In the genomic region with DNA sequence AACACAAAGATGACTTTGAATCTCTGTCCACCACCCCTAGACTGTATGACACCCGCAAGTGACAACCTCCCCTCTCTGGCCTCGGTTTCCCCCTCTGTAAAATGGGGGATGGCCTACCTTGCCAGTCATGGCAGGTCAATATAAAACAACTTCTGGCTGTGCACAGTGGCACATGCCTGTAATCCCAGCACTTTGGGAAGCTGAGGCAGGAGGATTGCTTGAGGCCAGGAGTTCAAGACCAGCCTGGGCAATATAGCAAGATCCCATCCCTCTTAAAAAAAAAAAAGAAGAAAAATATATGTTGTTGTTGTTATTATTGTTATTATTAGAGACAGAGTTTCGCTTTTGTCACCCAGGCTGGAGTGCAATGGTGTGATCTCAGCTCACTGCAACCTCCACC, we compare ENCODE assay signal across 16 cellular contexts. TPM values are rescaled to one million over a fixed set of nuclear protein-coding genes. Genes with fewer than 3 reads are reported as not detected.
DNase-seq lines count a peak whose midpoint lies in the region; ATAC-seq and TF ChIP-seq lines count a peak whose summit lies in the region.
"Not testable (repeated sequence)": the region's sequence is repeated elsewhere in the genome, so short reads cannot be mapped to it uniquely, and the experiment has no call there.
"Had no signal": no experiment of that assay in that cellular context is flagged by ENCODE, and none has a peak within 500 bp of the region (broad histone marks: within the 10 kb centered on the region; RNA-seq: fewer than 3 reads in every experiment).

No MANE protein-coding gene starts in this region.

- H3K27me3 Mint-ChIP-seq in IgD-negative memory B cell; T-helper 1 cell treated with Interleukin-12 subunit alpha and Interleukin-12 subunit beta and Interleukin-4 antibody, amounts not matched to agents 30 μg/mL and 1 μg/mL, for 36 hours (ENCODE audit: low read depth); activated CD8-positive, alpha-beta memory T cell treated with anti-CD3 and anti-CD28 coated beads, Interleukin-2, amount 10 ng/mL, durations not matched to agents 7 days and 5 days: not testable (repeated sequence)
- peaks cover 17 to 20% (median 19%) of the 10 kb centered on the region in 3 donors for H3K27me3 Mint-ChIP-seq in immature natural killer cell (ENCODE audit: low read depth in 3 of 3)
- H3K27me3 Mint-ChIP-seq in neural crest cell (ENCODE audit: low read depth) = peaks cover 20% of the 10 kb centered on the region
- peaks cover 13% of the 10 kb centered on the region for H3K27me3 Mint-ChIP-seq in type B pancreatic cell

- not testable (repeated sequence) for H3K27me3 ChIP-seq in BLaER1 treated with 17β-estradiol and CSF1 and Interleukin-3, amounts not matched to agents 10 nM and 100 nM

- peaks cover 87 to 98% (median 93%) of the 10 kb centered on the region in 10 experiments for H3K4me1 ChIP-seq in BLaER1 treated with 17β-estradiol and CSF1 and Interleukin-3, amounts not matched to agents 10 nM and 100 nM

- H3K36me3 Mint-ChIP-seq in IgD-negative memory B cell; immature natural killer cell; neural crest cell (ENCODE audit: low read depth); type B pancreatic cell: not testable (repeated sequence)
- peaks cover 19% of the 10 kb centered on the region for H3K36me3 Mint-ChIP-seq in T-helper 1 cell treated with Interleukin-12 subunit alpha and Interleukin-12 subunit beta and Interleukin-4 antibody, amounts not matched to agents 30 μg/mL and 1 μg/mL, for 36 hours (ENCODE audit: low read depth)
- H3K36me3 Mint-ChIP-seq in activated CD8-positive, alpha-beta memory T cell treated with anti-CD3 and anti-CD28 coated beads, Interleukin-2, amount 10 ng/mL, durations not matched to agents 7 days and 5 days = peaks cover 10% of the 10 kb centered on the region
- H3K36me3 Mint-ChIP-seq in activated naive CD4-positive, alpha-beta T cell treated with anti-CD3 and anti-CD28 coated beads, Interleukin-2, amount 50 U/mL, for 72 hours = peaks cover 0 to 15% of the 10 kb centered on the region in 2 donors

- peaks cover 9 to 25% (median 14%) of the 10 kb centered on the region in 11 experiments; a peak in 18 of 22 replicates for H4K20me1 ChIP-seq in BLaER1 treated with 17β-estradiol and CSF1 and Interleukin-3, amounts not matched to agents 10 nM and 100 nM

- peak overlapping the region in 8 of 11 experiments; percentile 62 to 100 (median 90); a peak in 16 of 22 replicates for H3K9ac ChIP-seq in BLaER1 treated with 17β-estradiol and CSF1 and Interleukin-3, amounts not matched to agents 10 nM and 100 nM

- H3K4me3 Mint-ChIP-seq in IgD-negative memory B cell (peak overlapping the region; percentile 84 to 99 (median 92)), immature natural killer cell (peak overlapping the region; percentile 62 to 87 (median 83)), neural crest cell (peak overlapping the region; percentile 24), type B pancreatic cell (peak overlapping the region; percentile 34)
- peak overlapping the region; percentile 75 for H3K4me3 Mint-ChIP-seq in T-helper 1 cell treated with Interleukin-12 subunit alpha and Interleukin-12 subunit beta and Interleukin-4 antibody, amounts not matched to agents 30 μg/mL and 1 μg/mL, for 36 hours
- peak overlapping the region; percentile 33 for H3K4me3 Mint-ChIP-seq in activated CD8-positive, alpha-beta memory T cell treated with anti-CD3 and anti-CD28 coated beads, Interleukin-2, amount 10 ng/mL, durations not matched to agents 7 days and 5 days

- DNase-seq in activated CD8-positive, alpha-beta memory T cell treated with anti-CD3 and anti-CD28 coated beads, Interleukin-2, amount 10 ng/mL, durations not matched to agents 7 days and 5 days; activated naive CD4-positive, alpha-beta T cell treated with anti-CD3 and anti-CD28 coated beads, Interleukin-2, amount 50 U/mL, for 72 hours (ENCODE audit: low spot score in 2 of 2); immature natural killer cell; neural crest cell (ENCODE audit: low read depth, low spot score); type B pancreatic cell (ENCODE audit: extremely low spot score, unreplicated experiment): not testable (repeated sequence)

- not testable (repeated sequence) for H3K9me3 Mint-ChIP-seq in IgD-negative memory B cell; T-helper 1 cell treated with Interleukin-12 subunit alpha and Interleukin-12 subunit beta and Interleukin-4 antibody, amounts not matched to agents 30 μg/mL and 1 μg/mL, for 36 hours; activated CD8-positive, alpha-beta memory T cell treated with anti-CD3 and anti-CD28 coated beads, Interleukin-2, amount 10 ng/mL, durations not matched to agents 7 days and 5 days (ENCODE audit: low read depth); activated naive CD4-positive, alpha-beta T cell treated with anti-CD3 and anti-CD28 coated beads, Interleukin-2, amount 50 U/mL, for 72 hours; immature natural killer cell; neural crest cell; type B pancreatic cell

- peak overlapping the region in 4 of 10 experiments; percentile 25 to 79 (median 74); a peak in 3 of 20 replicates for H3K4me3 ChIP-seq in BLaER1 treated with 17β-estradiol and CSF1 and Interleukin-3, amounts not matched to agents 10 nM and 100 nM

- H3K4me1 Mint-ChIP-seq in IgD-negative memory B cell (peaks cover 32 to 44% (median 36%) of the 10 kb centered on the region in 3 donors), immature natural killer cell (peaks cover 55 to 90% of the 10 kb centered on the region in 2 donors)
- peaks cover 54% of the 10 kb centered on the region for H3K4me1 Mint-ChIP-seq in T-helper 1 cell treated with Interleukin-12 subunit alpha and Interleukin-12 subunit beta and Interleukin-4 antibody, amounts not matched to agents 30 μg/mL and 1 μg/mL, for 36 hours (ENCODE audit: low read depth)
- peaks cover 57% of the 10 kb centered on the region for H3K4me1 Mint-ChIP-seq in activated CD8-positive, alpha-beta memory T cell treated with anti-CD3 and anti-CD28 coated beads, Interleukin-2, amount 10 ng/mL, durations not matched to agents 7 days and 5 days
- not testable (repeated sequence) for H3K4me1 Mint-ChIP-seq in neural crest cell; type B pancreatic cell (ENCODE audit: unreplicated experiment)

- H3K27ac Mint-ChIP-seq in IgD-negative memory B cell = peak overlapping the region; percentile 98 to 100 (median 99)
- peak overlapping the region; percentile 97 for H3K27ac Mint-ChIP-seq in T-helper 1 cell treated with Interleukin-12 subunit alpha and Interleukin-12 subunit beta and Interleukin-4 antibody, amounts not matched to agents 30 μg/mL and 1 μg/mL, for 36 hours
- H3K27ac Mint-ChIP-seq in activated CD8-positive, alpha-beta memory T cell treated with anti-CD3 and anti-CD28 coated beads, Interleukin-2, amount 10 ng/mL, durations not matched to agents 7 days and 5 days = peak overlapping the region; percentile 93
- H3K27ac Mint-ChIP-seq in activated naive CD4-positive, alpha-beta T cell treated with anti-CD3 and anti-CD28 coated beads, Interleukin-2, amount 50 U/mL, for 72 hours = peak overlapping the region; percentile 57 to 87
- H3K27ac Mint-ChIP-seq in immature natural killer cell = peak overlapping the region; percentile 98 to 100 (median 99)
- H3K27ac Mint-ChIP-seq in neural crest cell (ENCODE audit: unreplicated experiment); type B pancreatic cell: not testable (repeated sequence)

- not testable (repeated sequence) for TF ChIP-seq CTCF in neural crest cell (conservative IDR thresholded peaks at IDR 0.05); type B pancreatic cell (conservative IDR thresholded peaks at IDR 0.05)

- CTCF ChIA-PET in activated CD8-positive, alpha-beta memory T cell treated with anti-CD3 and anti-CD28 coated beads, Interleukin-2, amount 10 ng/mL, durations not matched to agents 7 days and 5 days (lab: Charles Lee) = interaction anchor here (0.6 to 16.7 kb wide), 7 partner anchors 11 to 404 kb away, joined by 3 to 260 read pairs (median 32); a partner anchor contains a TSS

- peaks cover 6 to 41% (median 30%) of the 10 kb centered on the region in 11 experiments for H3K36me3 ChIP-seq in BLaER1 treated with 17β-estradiol and CSF1 and Interleukin-3, amounts not matched to agents 10 nM and 100 nM

- peak overlapping the region; percentile 91 to 100 (median 98) for H3K4me2 ChIP-seq in BLaER1 treated with 17β-estradiol and CSF1 and Interleukin-3, amounts not matched to agents 10 nM and 100 nM

- H3K27ac ChIP-seq in BLaER1 treated with 17β-estradiol and CSF1 and Interleukin-3, amounts not matched to agents 10 nM and 100 nM = peak overlapping the region in 9 of 11 experiments; percentile 88 to 99 (median 94); a peak in 18 of 22 replicates

- H3K9me3 ChIP-seq in BLaER1 treated with 17β-estradiol and CSF1 and Interleukin-3, amounts not matched to agents 10 nM and 100 nM (replicated peaks in 1 of 11) = not testable (repeated sequence)

- not testable (repeated sequence) for ATAC-seq in activated CD8-positive, alpha-beta memory T cell treated with anti-CD3 and anti-CD28 coated beads, Interleukin-2, amount 10 ng/mL, durations not matched to agents 7 days and 5 days; activated naive CD4-positive, alpha-beta T cell treated with anti-CD3 and anti-CD28 coated beads, Interleukin-2, amount 50 U/mL, for 72 hours

RNA-seq across cellular contexts. Expression of a gene that starts 1.1 kb away (rescaled TPM):
- 3,141 TPM for polyA plus RNA-seq in IgD-negative memory B cell
- 1 to 10 TPM; 4.0 to 4.1 TPM for total RNA-seq in activated CD8-positive, alpha-beta memory T cell treated with anti-CD3 and anti-CD28 coated beads, Interleukin-2, amount 10 ng/mL, durations not matched to agents 7 days and 5 days
- total RNA-seq in activated naive CD4-positive, alpha-beta T cell treated with anti-CD3 and anti-CD28 coated beads, Interleukin-2, amount 50 U/mL, for 72 hours = 1 to 10 TPM; 3.3 to 7.0 TPM
- polyA plus RNA-seq in immature natural killer cell = 1 to 10 TPM; 4.1 to 8.3 (median 5.1) TPM
- total RNA-seq in neural crest cell = 0.32 and 0.70 TPM in 2 replicates
- 0.48 and 0.52 TPM in 2 replicates for total RNA-seq in type B pancreatic cell (ENCODE audit: low replicate concordance)
- total RNA-seq: epithelial cell of proximal tubule, H4, left ventricle myocardium inferior, smooth muscle cell had no signal
- polyA plus RNA-seq: neural cell had no signal

RNA-seq across cellular contexts. Expression of a gene that starts 7.0 kb away (rescaled TPM):
- 203 TPM for polyA plus RNA-seq in IgD-negative memory B cell
- 100 to 1,000 TPM; 545 to 682 TPM for total RNA-seq in activated CD8-positive, alpha-beta memory T cell treated with anti-CD3 and anti-CD28 coated beads, Interleukin-2, amount 10 ng/mL, durations not matched to agents 7 days and 5 days
- 100 to 1,000 TPM; 361 to 383 TPM for total RNA-seq in activated naive CD4-positive, alpha-beta T cell treated with anti-CD3 and anti-CD28 coated beads, Interleukin-2, amount 50 U/mL, for 72 hours
- 100 to 1,000 TPM; 129 to 394 (median 156) TPM for polyA plus RNA-seq in immature natural killer cell
- 62.3 and 69.9 TPM in 2 replicates for total RNA-seq in neural crest cell
- total RNA-seq in type B pancreatic cell (ENCODE audit: low replicate concordance) = 51.7 and 58.9 TPM in 2 replicates

RNA-seq across cellular contexts. Expression of a gene that starts 15.9 kb away (rescaled TPM):
- polyA plus RNA-seq in IgD-negative memory B cell = 7,882 TPM
- 1,000 to 10,000 TPM; 3,135 to 3,310 TPM for total RNA-seq in activated CD8-positive, alpha-beta memory T cell treated with anti-CD3 and anti-CD28 coated beads, Interleukin-2, amount 10 ng/mL, durations not matched to agents 7 days and 5 days
- total RNA-seq in activated naive CD4-positive, alpha-beta T cell treated with anti-CD3 and anti-CD28 coated beads, Interleukin-2, amount 50 U/mL, for 72 hours = 1,000 to 10,000 TPM; 3,521 to 4,779 TPM
- 1,000 to 10,000 TPM; 2,260 to 5,043 (median 3,564) TPM for polyA plus RNA-seq in immature natural killer cell
- 2,492 and 2,613 TPM in 2 replicates for total RNA-seq in neural crest cell
- total RNA-seq in type B pancreatic cell (ENCODE audit: low replicate concordance) = 3,159 and 4,081 TPM in 2 replicates

RNA-seq across cellular contexts. Expression of a gene that starts 31.1 kb away (rescaled TPM):
- polyA plus RNA-seq in IgD-negative memory B cell (not detected), immature natural killer cell (not detected)
- not detected for total RNA-seq in activated CD8-positive, alpha-beta memory T cell treated with anti-CD3 and anti-CD28 coated beads, Interleukin-2, amount 10 ng/mL, durations not matched to agents 7 days and 5 days
- total RNA-seq in activated naive CD4-positive, alpha-beta T cell treated with anti-CD3 and anti-CD28 coated beads, Interleukin-2, amount 50 U/mL, for 72 hours = not detected
- total RNA-seq in neural crest cell (not detected in 2 replicates), type B pancreatic cell (ENCODE audit: low replicate concordance) (not detected in 2 replicates)
- total RNA-seq: breast epithelium; Caco-2; epithelial cell of proximal tubule; H4; left ventricle myocardium inferior; smooth muscle cell; T-helper 2 cell treated with Interferon-gamma antibody and Interleukin-4, amounts not matched to agents 100 ng/mL and 5 ng/mL, for 36 hours had no signal
- polyA plus RNA-seq: neural cell, smooth muscle cell had no signal

RNA-seq across cellular contexts. Expression of a gene that starts 31.5 kb away (rescaled TPM):
- not detected for polyA plus RNA-seq in IgD-negative memory B cell
- not detected for total RNA-seq in activated CD8-positive, alpha-beta memory T cell treated with anti-CD3 and anti-CD28 coated beads, Interleukin-2, amount 10 ng/mL, durations not matched to agents 7 days and 5 days
- not detected for total RNA-seq in activated naive CD4-positive, alpha-beta T cell treated with anti-CD3 and anti-CD28 coated beads, Interleukin-2, amount 50 U/mL, for 72 hours
- not detected for polyA plus RNA-seq in immature natural killer cell
- total RNA-seq in neural crest cell = not detected in 2 replicates
- not detected in 2 replicates for total RNA-seq in type B pancreatic cell (ENCODE audit: low replicate concordance)
- total RNA-seq: breast epithelium; Caco-2; epithelial cell of proximal tubule; left ventricle myocardium inferior; smooth muscle cell; T-helper 2 cell treated with Interferon-gamma antibody and Interleukin-4, amounts not matched to agents 100 ng/mL and 5 ng/mL, for 36 hours had no signal
- polyA plus RNA-seq: neural cell, smooth muscle cell had no signal

Comparison
In these comparisons a context has a peak if more than half of its experiments do, and no peak if none do; other contexts are left out.
1. H3K4me3 Mint-ChIP-seq: peak in every context shown above with its lines; median percentile 92 in IgD-negative memory B cell; 83 in immature natural killer cell; 75 in T-helper 1 cell treated with Interleukin-12 subunit alpha and Interleukin-12 subunit beta and Interleukin-4 antibody, amounts not matched to agents 30 μg/mL and 1 μg/mL, for 36 hours; 34 in type B pancreatic cell; 33 in activated CD8-positive, alpha-beta memory T cell treated with anti-CD3 and anti-CD28 coated beads, Interleukin-2, amount 10 ng/mL, durations not matched to agents 7 days and 5 days; 24 in neural crest cell.